In genomic region chr20:38040276-38040675, GRCh38 we compare ENCODE assay signal across 33 cellular contexts.
"Had no signal": no experiment of that assay in that cellular context is flagged by ENCODE, and none has a peak within 500 bp of the region (broad histone marks: within the 10 kb centered on the region; RNA-seq: fewer than 3 reads in every experiment).

No MANE protein-coding gene starts in this region.

- H3K27me3 Mint-ChIP-seq: activated CD4-positive, alpha-beta memory T cell treated with anti-CD3 and anti-CD28 coated beads for 36 hours; activated CD4-positive, alpha-beta T cell treated with anti-CD3 and anti-CD28 coated beads, Interleukin-2, amount 10 ng/mL, durations not matched to agents 7 days and 5 days; activated naive CD4-positive, alpha-beta T cell treated with anti-CD3 and anti-CD28 coated beads, Interleukin-2, amount 10 ng/mL, durations not matched to agents 7 days and 5 days; activated naive CD8-positive, alpha-beta T cell; activated naive CD8-positive, alpha-beta T cell treated with anti-CD3 and anti-CD28 coated beads, Interleukin-2, amount 50 U/mL, for 24 hours had no signal

- DNase-seq: activated CD4-positive, alpha-beta memory T cell treated with anti-CD3 and anti-CD28 coated beads for 36 hours; activated CD4-positive, alpha-beta T cell treated with anti-CD3 and anti-CD28 coated beads, Interleukin-2, amount 10 ng/mL, durations not matched to agents 7 days and 5 days; activated CD8-positive, alpha-beta memory T cell treated with anti-CD3 and anti-CD28 coated beads, Interleukin-2, amount 50 U/mL, for 4 hours; activated effector memory CD4-positive, alpha-beta T cell treated with Interleukin-2 at 50 U/mL for 16 hours; activated naive CD4-positive, alpha-beta T cell treated with anti-CD3 and anti-CD28 coated beads, Interleukin-2, amount 10 ng/mL, durations not matched to agents 7 days and 5 days; activated naive CD8-positive, alpha-beta T cell treated with anti-CD3 and anti-CD28 coated beads, Interleukin-2, amount 50 U/mL, for 24 hours; activated T-cell treated with anti-CD3 and anti-CD28 coated beads for 4 hours; anterior cingulate cortex; brain microvascular endothelial cell; central memory CD4-positive, alpha-beta T cell; colonic mucosa; Kasumi-1; KBM-7; MM.1S; MV-4-11; NCI-H1092; NCI-H1436 treated with DMSO at 0.1 percent for 48 hours; NCI-H1694 treated with DMSO at 0.1 percent for 48 hours; NCI-H2029; NCI-H510A; NCI-H526; NCI-H748 treated with DMSO at 0.1 percent for 48 hours; NK-92 treated with Interleukin-12 subunit alpha and Interleukin-12 subunit beta, amount 100 ng/mL, for 24 hours; PC-9; SIG-M5; SW 1271 had no signal

- H3K4me3 Mint-ChIP-seq: activated CD4-positive, alpha-beta memory T cell treated with anti-CD3 and anti-CD28 coated beads for 36 hours; activated CD4-positive, alpha-beta T cell treated with anti-CD3 and anti-CD28 coated beads, Interleukin-2, amount 10 ng/mL, durations not matched to agents 7 days and 5 days; activated naive CD4-positive, alpha-beta T cell treated with anti-CD3 and anti-CD28 coated beads, Interleukin-2, amount 10 ng/mL, durations not matched to agents 7 days and 5 days; activated naive CD8-positive, alpha-beta T cell; activated naive CD8-positive, alpha-beta T cell treated with anti-CD3 and anti-CD28 coated beads, Interleukin-2, amount 50 U/mL, for 24 hours; activated T-helper 1 cell treated with anti-CD3 and anti-CD28 coated beads, Interleukin-12 subunit alpha, Interleukin-12 subunit beta, Interleukin-2, Interleukin-4 antibody, amounts not matched to agents 30 ng/mL and 10 ng/mL and 1 ng/mL, durations not matched to agents 14 hours and 24 hours and 36 hours; T-helper 2 cell treated with Interferon-gamma antibody and Interleukin-4, amounts not matched to agents 5 μg/mL and 100 μg/mL, for 36 hours had no signal

- H3K27ac ChIP-seq: brain microvascular endothelial cell, colonic mucosa, PC-9, RWPE1 had no signal

- ATAC-seq: activated naive CD8-positive, alpha-beta T cell treated with anti-CD3 and anti-CD28 coated beads, Interleukin-2, amount 50 U/mL, for 24 hours; Right ventricle myocardium inferior had no signal

- H3K27me3 ChIP-seq: brain microvascular endothelial cell, colonic mucosa had no signal

- H3K4me2 ChIP-seq: PC-9 had no signal

- H2AFZ ChIP-seq: PC-9 had no signal

- H3K9me3 ChIP-seq: colonic mucosa had no signal

- FAIRE-seq: RCC 7860, TTC549 had no signal

- H3K4me3 ChIP-seq: colonic mucosa, PC-9 had no signal

- H3K27ac Mint-ChIP-seq: activated CD4-positive, alpha-beta memory T cell treated with anti-CD3 and anti-CD28 coated beads for 36 hours; activated CD4-positive, alpha-beta T cell treated with anti-CD3 and anti-CD28 coated beads, Interleukin-2, amount 10 ng/mL, durations not matched to agents 7 days and 5 days; activated naive CD4-positive, alpha-beta T cell treated with anti-CD3 and anti-CD28 coated beads, Interleukin-2, amount 10 ng/mL, durations not matched to agents 7 days and 5 days; activated naive CD8-positive, alpha-beta T cell; activated naive CD8-positive, alpha-beta T cell treated with anti-CD3 and anti-CD28 coated beads, Interleukin-2, amount 50 U/mL, for 24 hours; activated T-helper 1 cell treated with anti-CD3 and anti-CD28 coated beads, Interleukin-12 subunit alpha, Interleukin-12 subunit beta, Interleukin-2, Interleukin-4 antibody, amounts not matched to agents 30 ng/mL and 10 ng/mL and 1 ng/mL, durations not matched to agents 14 hours and 24 hours and 36 hours; T-helper 2 cell treated with Interferon-gamma antibody and Interleukin-4, amounts not matched to agents 5 μg/mL and 100 μg/mL, for 36 hours had no signal

- H3K9me3 Mint-ChIP-seq: activated CD4-positive, alpha-beta memory T cell treated with anti-CD3 and anti-CD28 coated beads for 36 hours; activated CD4-positive, alpha-beta T cell treated with anti-CD3 and anti-CD28 coated beads, Interleukin-2, amount 10 ng/mL, durations not matched to agents 7 days and 5 days; activated naive CD4-positive, alpha-beta T cell treated with anti-CD3 and anti-CD28 coated beads, Interleukin-2, amount 10 ng/mL, durations not matched to agents 7 days and 5 days; activated naive CD8-positive, alpha-beta T cell treated with anti-CD3 and anti-CD28 coated beads, Interleukin-2, amount 50 U/mL, for 24 hours; activated T-helper 1 cell treated with anti-CD3 and anti-CD28 coated beads, Interleukin-12 subunit alpha, Interleukin-12 subunit beta, Interleukin-2, Interleukin-4 antibody, amounts not matched to agents 30 ng/mL and 10 ng/mL and 1 ng/mL, durations not matched to agents 14 hours and 24 hours and 36 hours; T-helper 2 cell treated with Interferon-gamma antibody and Interleukin-4, amounts not matched to agents 5 μg/mL and 100 μg/mL, for 36 hours had no signal
